8 cellular contexts compared by ENCODE assay signal in genomic region chr15:85330941-85331588, GRCh38. TPM values are rescaled to one million over a fixed set of nuclear protein-coding genes. Genes with fewer than 3 reads are reported as not detected.
DNase-seq lines count a peak whose midpoint lies in the region; ATAC-seq and TF ChIP-seq lines count a peak whose summit lies in the region.

No MANE protein-coding gene starts in this region.

- intact Hi-C loops in CD8-positive, alpha-beta T cell (cut with DNase I, micrococcal nuclease) = loop anchor here (1.0 to 10.0 kb wide), 7 partner anchors 14 to 174 kb away; partner anchors contain the start of gene AKAP13 (in 1 of the 2)
- intact Hi-C loops in esophagus squamous epithelium (cut with DNase I) = no loop called here

- H3K4me3 Mint-ChIP-seq in CD8-positive, alpha-beta T cell = peak overlapping the region; percentile 92
- H3K4me3 Mint-ChIP-seq in nephron progenitor cell = peak overlapping the region; percentile 30

- peak overlapping the region; percentile 14 for H3K27ac ChIP-seq in CD8-positive, alpha-beta T cell (ENCODE audit: low read depth, low read length)
- H3K27ac ChIP-seq in esophagus squamous epithelium (peak overlapping the region; percentile 73 to 86 (median 83)), stomach smooth muscle (ENCODE audit: low read length) (peak overlapping the region; percentile 96)

- TF ChIP-seq POLR2A in esophagus squamous epithelium (IDR thresholded peaks at IDR 0.05) = no peak

- no peaks in the 10 kb centered on the region for H3K27me3 ChIP-seq in CD8-positive, alpha-beta T cell (ENCODE audit: insufficient read depth, low read length)
- H3K27me3 ChIP-seq in NT2/D1 (ENCODE audit: insufficient read depth, insufficient read length) (no peaks in the 10 kb centered on the region), esophagus squamous epithelium (no peaks in the 10 kb centered on the region), stomach smooth muscle (ENCODE audit: control insufficient read depth in 1 of 2, insufficient read depth in 2 of 2, low read length in 2 of 2) (no peaks in the 10 kb centered on the region)

- no peaks in the 10 kb centered on the region for H3K27me3 Mint-ChIP-seq in CD8-positive, alpha-beta T cell (ENCODE audit: low read depth)
- H3K27me3 Mint-ChIP-seq in nephron progenitor cell (ENCODE audit: low read depth, poor library complexity) = peaks cover 10% of the 10 kb centered on the region

- H3K27ac Mint-ChIP-seq in CD8-positive, alpha-beta T cell = peak overlapping the region; percentile 93
- H3K27ac Mint-ChIP-seq in nephron progenitor cell = peak overlapping the region; percentile 66

- peaks cover 48% of the 10 kb centered on the region for H3K4me1 Mint-ChIP-seq in CD8-positive, alpha-beta T cell (ENCODE audit: low read depth)
- peaks cover 47% of the 10 kb centered on the region for H3K4me1 Mint-ChIP-seq in nephron progenitor cell

- H3K9ac ChIP-seq in NT2/D1 (ENCODE audit: insufficient read length, low read depth) = peak overlapping the region; percentile 61
- H3K9ac ChIP-seq in stomach smooth muscle (ENCODE audit: low read length in 2 of 2) = peak overlapping the region; percentile 64 to 68

- POLR2A ChIA-PET in CD8-positive, alpha-beta T cell (lab: Charles Lee) = interaction anchor here (0.7 to 3.2 kb wide), 8 partner anchors 12 to 83 kb away, joined by 3 to 19 read pairs (median 5); partner anchors contain the start of gene AKAP13

- peak overlapping the region; percentile 42 for H3K4me3 ChIP-seq in CD8-positive, alpha-beta T cell (ENCODE audit: low read depth, low read length)
- H3K4me3 ChIP-seq in NT2/D1 (ENCODE audit: insufficient read length, low read depth) = no peak overlapping the region
- peak overlapping the region in 1 of 4 donors; percentile 32 for H3K4me3 ChIP-seq in esophagus squamous epithelium
- H3K4me3 ChIP-seq in stomach smooth muscle (ENCODE audit: low read length in 2 of 2) = peak overlapping the region; percentile 23 to 29

- H3K9me3 Mint-ChIP-seq in CD8-positive, alpha-beta T cell = no peaks in the 10 kb centered on the region
- peaks cover 7% of the 10 kb centered on the region for H3K9me3 Mint-ChIP-seq in nephron progenitor cell

- H3K36me3 ChIP-seq in CD8-positive, alpha-beta T cell (ENCODE audit: insufficient read depth, low read length) = no peaks in the 10 kb centered on the region
- H3K36me3 ChIP-seq in NT2/D1 (ENCODE audit: insufficient read depth, insufficient read length, low read length) (no peaks in the 10 kb centered on the region), esophagus squamous epithelium (no peaks in the 10 kb centered on the region), stomach smooth muscle (ENCODE audit: control insufficient read depth in 2 of 2, insufficient read depth in 2 of 2, low read length in 2 of 2) (no peaks in the 10 kb centered on the region)

- peak; percentile 77 for ATAC-seq in CD8-positive, alpha-beta T cell
- peak; percentile 66 for ATAC-seq in GM19351 (IDR thresholded peaks at IDR 0.05; ENCODE audit: unreplicated experiment)
- ATAC-seq in HG03469 (IDR thresholded peaks at IDR 0.05; ENCODE audit: unreplicated experiment) = peak; percentile 65

- WGBS in esophagus squamous epithelium, 2 donors = 22 to 26% methylated on average over 5 to 9 of the region's 13 CpGs

- H3K4me1 ChIP-seq in CD8-positive, alpha-beta T cell (ENCODE audit: insufficient read depth, low read length) = peaks cover 26% of the 10 kb centered on the region
- H3K4me1 ChIP-seq in NT2/D1 (ENCODE audit: insufficient read depth, insufficient read length) (no peaks in the 10 kb centered on the region), esophagus squamous epithelium (peaks cover 11 to 31% (median 19%) of the 10 kb centered on the region in 3 donors), stomach smooth muscle (ENCODE audit: control insufficient read depth, insufficient read depth, low read length) (peaks cover 14% of the 10 kb centered on the region)

- peaks cover 2% of the 10 kb centered on the region for H3K36me3 Mint-ChIP-seq in CD8-positive, alpha-beta T cell
- no peaks in the 10 kb centered on the region for H3K36me3 Mint-ChIP-seq in nephron progenitor cell (ENCODE audit: low read depth)

- DNase-seq in CD8-positive, alpha-beta T cell = peak; percentile 37 to 83 (median 71)
- DNase-seq in NT2/D1 (ENCODE audit: low read depth, low spot score) = peak; percentile 64
- DNase-seq in activated T-cell treated with anti-CD3 and anti-CD28 coated beads for 4 hours = peak; percentile 36
- DNase-seq in esophagus squamous epithelium (lab: John Stamatoyannopoulos, UW) = peak; percentile 52
- peak; percentile 57 for DNase-seq in nephron progenitor cell

- no peaks in the 10 kb centered on the region for H3K9me3 ChIP-seq in CD8-positive, alpha-beta T cell (ENCODE audit: low read length)
- H3K9me3 ChIP-seq in NT2/D1 (ENCODE audit: insufficient read depth, low read length) = no peaks in the 10 kb centered on the region
- no peaks in the 10 kb centered on the region for H3K9me3 ChIP-seq in esophagus squamous epithelium
- no peaks in the 10 kb centered on the region for H3K9me3 ChIP-seq in stomach smooth muscle (ENCODE audit: control insufficient read depth in 2 of 2, low read length in 2 of 2)

- CTCF ChIA-PET in CD8-positive, alpha-beta T cell (lab: Charles Lee) = interaction anchor here (0.5 to 7.2 kb wide), 30 partner anchors 9 to 276 kb away, joined by 3 to 75 read pairs (median 4); no protein-coding TSS in a partner anchor

- TF ChIP-seq CTCF in CD8-positive, alpha-beta T cell (IDR thresholded peaks at IDR 0.05) = peak; percentile 43
- TF ChIP-seq CTCF in esophagus squamous epithelium (IDR thresholded peaks at IDR 0.05) (peak; percentile 68 to 93 (median 88)), nephron progenitor cell (IDR thresholded peaks at IDR 0.05) (peak; percentile 64)

RNA-seq across cellular contexts. Expression of gene AKAP13, which starts 49.3 kb away (rescaled TPM):
- total RNA-seq in CD8-positive, alpha-beta T cell = 100 to 1,000 TPM; 255 to 267 TPM
- 100 to 1,000 TPM in 1 of 4 donors, 10 to 100 TPM in 3; 57.3 to 178 (median 81.5) TPM for total RNA-seq in esophagus squamous epithelium

Comparison
In these comparisons a context has a peak if more than half of its experiments do, and no peak if none do; other contexts are left out.
1. H3K27ac ChIP-seq: peak in every context shown above with its lines; median percentile 96 in stomach smooth muscle; 83 in esophagus squamous epithelium; 14 in CD8-positive, alpha-beta T cell.